ENCODE assay signal across 24 cellular contexts in the genomic region with DNA sequence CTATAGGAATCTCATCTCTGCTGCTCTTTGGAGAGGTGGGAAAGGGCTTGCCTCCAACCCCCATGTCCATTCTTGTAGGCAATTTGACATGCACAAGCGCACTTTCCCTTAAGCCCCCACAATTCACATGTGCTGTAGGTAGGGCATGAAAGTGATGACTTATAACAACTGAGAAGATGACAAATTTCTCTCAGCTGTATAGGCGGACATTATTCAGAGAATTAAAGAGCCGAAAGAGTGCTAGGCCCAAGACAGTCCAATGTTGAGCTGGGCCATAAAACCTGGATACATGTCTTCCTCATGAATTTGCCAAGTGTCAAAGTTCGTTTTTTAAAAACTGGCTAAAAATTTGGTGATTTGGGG.
DNase-seq lines count a peak whose midpoint lies in the region; ATAC-seq and TF ChIP-seq lines count a peak whose summit lies in the region.
"Had no signal": no experiment of that assay in that cellular context is flagged by ENCODE, and none has a peak within 500 bp of the region (broad histone marks: within the 10 kb centered on the region; RNA-seq: fewer than 3 reads in every experiment).

No MANE protein-coding gene starts in this region.

- no peak overlapping the region for H3K4me3 ChIP-seq in thoracic aorta
- H3K4me3 ChIP-seq: esophagus muscularis mucosa, lower lobe of right lung, testis had no signal

- TF ChIP-seq CTCF in chondrocyte (IDR thresholded peaks at IDR 0.05) (peak; percentile 42), thoracic aorta (IDR thresholded peaks at IDR 0.05) (no peak)

- H3K4me3 Mint-ChIP-seq in chondrocyte (ENCODE audit: unreplicated experiment): no peak overlapping the region
- H3K4me3 Mint-ChIP-seq: activated CD4-positive, alpha-beta T cell treated with anti-CD3 and anti-CD28 coated beads, Interleukin-2, amount 10 ng/mL, durations not matched to agents 7 days and 5 days; activated naive CD8-positive, alpha-beta T cell treated with anti-CD3 and anti-CD28 coated beads, Interleukin-2, amount 10 ng/mL, durations not matched to agents 7 days and 5 days; brain; stimulated activated memory B cell treated with anti-CD40 and anti-IgM and Interleukin-4, amounts not matched to agents 10 μg/mL and 1 μg/mL and 100 μg/mL, for 72 hours had no signal

- peaks cover 11% of the 10 kb centered on the region for H3K4me1 Mint-ChIP-seq in chondrocyte (ENCODE audit: low read depth)
- H3K4me1 Mint-ChIP-seq: activated CD4-positive, alpha-beta T cell treated with anti-CD3 and anti-CD28 coated beads, Interleukin-2, amount 10 ng/mL, durations not matched to agents 7 days and 5 days; activated naive CD8-positive, alpha-beta T cell treated with anti-CD3 and anti-CD28 coated beads, Interleukin-2, amount 10 ng/mL, durations not matched to agents 7 days and 5 days had no signal

- peaks cover 0 to 13% of the 10 kb centered on the region in 2 donors for H3K4me1 ChIP-seq in thoracic aorta (ENCODE audit: control insufficient read depth in 1 of 2, low read depth in 2 of 2)
- H3K4me1 ChIP-seq: lower lobe of right lung, testis had no signal

- H3K9me3 ChIP-seq in thoracic aorta: no peaks in the 10 kb centered on the region
- H3K9me3 ChIP-seq: esophagus muscularis mucosa, lower lobe of right lung, neutrophil, testis had no signal

- no peaks in the 10 kb centered on the region for H3K27me3 ChIP-seq in thoracic aorta (replicated peaks; ENCODE audit: insufficient read depth)
- H3K27me3 ChIP-seq: esophagus muscularis mucosa, neutrophil, testis had no signal

- H3K27ac Mint-ChIP-seq in chondrocyte (ENCODE audit: unreplicated experiment): no peak overlapping the region
- H3K27ac Mint-ChIP-seq: activated CD4-positive, alpha-beta T cell treated with anti-CD3 and anti-CD28 coated beads, Interleukin-2, amount 10 ng/mL, durations not matched to agents 7 days and 5 days; activated naive CD8-positive, alpha-beta T cell treated with anti-CD3 and anti-CD28 coated beads, Interleukin-2, amount 10 ng/mL, durations not matched to agents 7 days and 5 days; activated T-helper 2 cell treated with anti-CD3 and anti-CD28 coated beads, Interferon-gamma antibody, Interleukin-2, Interleukin-4, amounts not matched to agents 10 μg/mL and 5 μg/mL and 100 μg/mL, durations not matched to agents 14 hours and 24 hours and 36 hours; stimulated activated memory B cell treated with anti-CD40 and anti-IgM and Interleukin-4, amounts not matched to agents 10 μg/mL and 1 μg/mL and 100 μg/mL, for 72 hours had no signal

- ATAC-seq in GM19351 (IDR thresholded peaks at IDR 0.05; ENCODE audit: unreplicated experiment) (peak; percentile 20), HG03432 (IDR thresholded peaks at IDR 0.05; ENCODE audit: unreplicated experiment) (peak; percentile 8), thoracic aorta (ENCODE audit: insufficient number of reproducible peaks, low FRiP score, low read depth) (no peak), HG03095 (IDR thresholded peaks at IDR 0.05; ENCODE audit: unreplicated experiment) (no peak)
- ATAC-seq: stimulated activated memory B cell treated with anti-CD40 and anti-IgM and Interleukin-4, amounts not matched to agents 10 μg/mL and 1 μg/mL and 100 μg/mL, for 72 hours had no signal

- H3K27ac ChIP-seq in thoracic aorta: peak overlapping the region; percentile 45
- H3K27ac ChIP-seq: esophagus muscularis mucosa, KMS-11, lower lobe of right lung, neutrophil, testis had no signal

- no peaks in the 10 kb centered on the region for H3K36me3 ChIP-seq in thoracic aorta
- H3K36me3 ChIP-seq: esophagus muscularis mucosa, lower lobe of right lung, neutrophil had no signal

- DNase-seq in chondrocyte (ENCODE audit: low spot score): no peak
- DNase-seq in thoracic aorta (ENCODE audit: low spot score): no peak
- DNase-seq in NCI-H146 treated with DMSO at 0.1 percent for 48 hours (lab: John Stamatoyannopoulos, UW; ENCODE audit: unreplicated experiment): no peak
- DNase-seq in activated CD4-positive, CD25-positive, alpha-beta regulatory T cell (lab: John Stamatoyannopoulos, UW): no peak
- DNase-seq: activated CD4-positive, alpha-beta T cell treated with anti-CD3 and anti-CD28 coated beads, Interleukin-2, amount 10 ng/mL, durations not matched to agents 7 days and 5 days; activated CD8-positive, alpha-beta memory T cell treated with anti-CD3 and anti-CD28 coated beads, Interleukin-2, amount 50 U/mL, for 4 hours; activated naive CD8-positive, alpha-beta T cell treated with anti-CD3 and anti-CD28 coated beads, Interleukin-2, amount 10 ng/mL, durations not matched to agents 7 days and 5 days; DMS79 treated with DMSO at 0.1 percent for 48 hours; GOT3; kidney; lower lobe of right lung; MV-4-11; NCI-H1930; small intestine; testis had no signal

- peaks cover 15% of the 10 kb centered on the region for H3K9me3 Mint-ChIP-seq in chondrocyte (ENCODE audit: low read depth)
- H3K9me3 Mint-ChIP-seq: activated CD4-positive, alpha-beta T cell treated with anti-CD3 and anti-CD28 coated beads, Interleukin-2, amount 10 ng/mL, durations not matched to agents 7 days and 5 days; activated T-helper 2 cell treated with anti-CD3 and anti-CD28 coated beads, Interferon-gamma antibody, Interleukin-2, Interleukin-4, amounts not matched to agents 10 μg/mL and 5 μg/mL and 100 μg/mL, durations not matched to agents 14 hours and 24 hours and 36 hours had no signal

- H3K36me3 Mint-ChIP-seq in chondrocyte (ENCODE audit: low read depth): no peaks in the 10 kb centered on the region
- H3K36me3 Mint-ChIP-seq: activated naive CD8-positive, alpha-beta T cell treated with anti-CD3 and anti-CD28 coated beads, Interleukin-2, amount 10 ng/mL, durations not matched to agents 7 days and 5 days; stimulated activated memory B cell treated with anti-CD40 and anti-IgM and Interleukin-4, amounts not matched to agents 10 μg/mL and 1 μg/mL and 100 μg/mL, for 72 hours had no signal

- H3K27me3 Mint-ChIP-seq in chondrocyte (ENCODE audit: low read depth): no peaks in the 10 kb centered on the region
- H3K27me3 Mint-ChIP-seq: activated CD4-positive, alpha-beta T cell treated with anti-CD3 and anti-CD28 coated beads, Interleukin-2, amount 10 ng/mL, durations not matched to agents 7 days and 5 days; activated naive CD8-positive, alpha-beta T cell treated with anti-CD3 and anti-CD28 coated beads, Interleukin-2, amount 10 ng/mL, durations not matched to agents 7 days and 5 days; brain; stimulated activated memory B cell treated with anti-CD40 and anti-IgM and Interleukin-4, amounts not matched to agents 10 μg/mL and 1 μg/mL and 100 μg/mL, for 72 hours had no signal

Comparison
In these comparisons a context has a peak if more than half of its experiments do, and no peak if none do; other contexts are left out.
1. ATAC-seq: peak in GM19351 (single experiment) and HG03432 (single experiment); none in thoracic aorta (single experiment) and HG03095 (single experiment).